Comparison of ENCODE assay signal across 16 cellular contexts in the genomic region with DNA sequence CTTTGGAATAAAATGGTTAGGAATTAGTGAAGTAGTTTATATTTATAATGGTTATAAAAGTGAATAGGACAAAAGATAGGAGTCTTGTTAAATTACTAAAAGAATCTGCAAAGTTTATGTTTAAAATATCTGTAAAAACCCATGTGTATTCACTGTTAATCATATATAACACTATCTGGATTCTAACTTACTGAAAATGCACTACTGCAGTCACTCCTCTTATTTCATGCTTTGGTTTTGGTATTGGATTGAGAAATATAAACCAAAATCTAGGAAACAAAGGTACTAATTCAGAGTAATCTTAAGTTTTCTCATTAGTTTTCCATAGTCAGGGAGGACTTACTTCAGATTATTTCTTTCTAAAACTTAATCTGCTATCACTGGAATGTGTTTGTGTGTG. TPM values are rescaled to one million over a fixed set of nuclear protein-coding genes. Genes with fewer than 3 reads are reported as not detected.
A peak's percentile ranks its signal among the peaks of the same experiment; 100 is the strongest.
DNase-seq lines count a peak whose midpoint lies in the region; ATAC-seq lines count a peak whose summit lies in the region.
"Had no signal": no experiment of that assay in that cellular context is flagged by ENCODE, and none has a peak within 500 bp of the region (broad histone marks: within the 10 kb centered on the region; RNA-seq: fewer than 3 reads in every experiment).

No MANE protein-coding gene starts in this region.

- CTCF ChIA-PET in activated CD8-positive, alpha-beta memory T cell treated with anti-CD3 and anti-CD28 coated beads, Interleukin-2, amount 10 ng/mL, durations not matched to agents 7 days and 5 days (lab: Charles Lee) = interaction anchor here (1.5 kb wide), 1 partner anchor 49 kb away, joined by 5 read pairs; no protein-coding TSS in a partner anchor

- peaks cover 49% of the 10 kb centered on the region for H3K36me3 Mint-ChIP-seq in activated CD8-positive, alpha-beta memory T cell treated with anti-CD3 and anti-CD28 coated beads, Interleukin-2, amount 10 ng/mL, durations not matched to agents 7 days and 5 days
- peaks cover 7% of the 10 kb centered on the region for H3K36me3 Mint-ChIP-seq in IgD-negative memory B cell
- peaks cover 60% of the 10 kb centered on the region for H3K36me3 Mint-ChIP-seq in activated T-helper 17 cell treated with anti-CD3 and anti-CD28 coated beads, Interleukin-2, amount 50 U/mL, for 72 hours (ENCODE audit: low read depth)
- H3K36me3 Mint-ChIP-seq in natural killer cell treated with Interleukin-12 subunit alpha and Interleukin-12 subunit beta and Interleukin-15 and Interleukin-18, amount 100 ng/mL, for 72 hours = peaks cover 24% of the 10 kb centered on the region
- H3K36me3 Mint-ChIP-seq: mesothelial cell of epicardium had no signal

- no peak for DNase-seq in activated CD8-positive, alpha-beta memory T cell treated with anti-CD3 and anti-CD28 coated beads, Interleukin-2, amount 10 ng/mL, durations not matched to agents 7 days and 5 days
- DNase-seq in activated CD8-positive, alpha-beta memory T cell treated with anti-CD3 and anti-CD28 coated beads, Interleukin-2, amount 50 U/mL, for 4 hours = no peak
- no peak for DNase-seq in natural killer cell treated with Interleukin-12 subunit alpha and Interleukin-12 subunit beta and Interleukin-15 and Interleukin-18, amount 100 ng/mL, for 72 hours (ENCODE audit: low spot score)
- DNase-seq in hepatic stellate cell (ENCODE audit: low spot score) = no peak
- DNase-seq: activated CD4-positive, CD25-positive, alpha-beta regulatory T cell; body of pancreas; IMR-90; NCI-H1092 treated with DMSO at 0.1 percent for 48 hours; NCI-H2171 treated with DMSO at 0.1 percent for 48 hours; sigmoid colon; upper lobe of right lung had no signal

- peak; percentile 32 for ATAC-seq in activated CD8-positive, alpha-beta memory T cell treated with anti-CD3 and anti-CD28 coated beads, Interleukin-2, amount 10 ng/mL, durations not matched to agents 7 days and 5 days
- peak; percentile 55 for ATAC-seq in activated T-helper 17 cell treated with anti-CD3 and anti-CD28 coated beads, Interleukin-2, amount 50 U/mL, for 72 hours (replicated peaks)
- ATAC-seq in natural killer cell treated with Interleukin-12 subunit alpha and Interleukin-12 subunit beta and Interleukin-15 and Interleukin-18, amount 100 ng/mL, for 72 hours = peak; percentile 40 to 43
- ATAC-seq in HG03520 (IDR thresholded peaks at IDR 0.05; ENCODE audit: unreplicated experiment) (no peak), HG03196 (IDR thresholded peaks at IDR 0.05; ENCODE audit: unreplicated experiment) (no peak)
- ATAC-seq: body of pancreas had no signal

- peaks cover 52% of the 10 kb centered on the region for H3K4me1 Mint-ChIP-seq in activated CD8-positive, alpha-beta memory T cell treated with anti-CD3 and anti-CD28 coated beads, Interleukin-2, amount 10 ng/mL, durations not matched to agents 7 days and 5 days
- H3K4me1 Mint-ChIP-seq in IgD-negative memory B cell = peaks cover 35 to 45% (median 40%) of the 10 kb centered on the region in 3 donors
- H3K4me1 Mint-ChIP-seq in activated T-helper 17 cell treated with anti-CD3 and anti-CD28 coated beads, Interleukin-2, amount 50 U/mL, for 72 hours = peaks cover 26% of the 10 kb centered on the region
- peaks cover 33 to 42% of the 10 kb centered on the region in 2 donors for H3K4me1 Mint-ChIP-seq in natural killer cell treated with Interleukin-12 subunit alpha and Interleukin-12 subunit beta and Interleukin-15 and Interleukin-18, amount 100 ng/mL, for 72 hours (ENCODE audit: low read depth in 2 of 2)

- H3K9me3 Mint-ChIP-seq in activated CD8-positive, alpha-beta memory T cell treated with anti-CD3 and anti-CD28 coated beads, Interleukin-2, amount 10 ng/mL, durations not matched to agents 7 days and 5 days (ENCODE audit: low read depth) = no peaks in the 10 kb centered on the region
- H3K9me3 Mint-ChIP-seq in IgD-negative memory B cell = no peaks in the 10 kb centered on the region
- H3K9me3 Mint-ChIP-seq in activated T-helper 17 cell treated with anti-CD3 and anti-CD28 coated beads, Interleukin-2, amount 50 U/mL, for 72 hours = no peaks in the 10 kb centered on the region
- H3K9me3 Mint-ChIP-seq in natural killer cell treated with Interleukin-12 subunit alpha and Interleukin-12 subunit beta and Interleukin-15 and Interleukin-18, amount 100 ng/mL, for 72 hours = no peaks in the 10 kb centered on the region
- H3K9me3 Mint-ChIP-seq: mesothelial cell of epicardium had no signal

- H3K27ac Mint-ChIP-seq in activated CD8-positive, alpha-beta memory T cell treated with anti-CD3 and anti-CD28 coated beads, Interleukin-2, amount 10 ng/mL, durations not matched to agents 7 days and 5 days = peak overlapping the region; percentile 87
- H3K27ac Mint-ChIP-seq in IgD-negative memory B cell = peak overlapping the region; percentile 58 to 96 (median 58)
- H3K27ac Mint-ChIP-seq in activated T-helper 17 cell treated with anti-CD3 and anti-CD28 coated beads, Interleukin-2, amount 50 U/mL, for 72 hours = peak overlapping the region; percentile 99
- H3K27ac Mint-ChIP-seq in natural killer cell treated with Interleukin-12 subunit alpha and Interleukin-12 subunit beta and Interleukin-15 and Interleukin-18, amount 100 ng/mL, for 72 hours = peak overlapping the region; percentile 85 to 90
- H3K27ac Mint-ChIP-seq: mesothelial cell of epicardium had no signal

- no peaks in the 10 kb centered on the region for H3K27me3 Mint-ChIP-seq in activated CD8-positive, alpha-beta memory T cell treated with anti-CD3 and anti-CD28 coated beads, Interleukin-2, amount 10 ng/mL, durations not matched to agents 7 days and 5 days
- H3K27me3 Mint-ChIP-seq in IgD-negative memory B cell = no peaks in the 10 kb centered on the region
- H3K27me3 Mint-ChIP-seq in activated T-helper 17 cell treated with anti-CD3 and anti-CD28 coated beads, Interleukin-2, amount 50 U/mL, for 72 hours = no peaks in the 10 kb centered on the region
- H3K27me3 Mint-ChIP-seq in natural killer cell treated with Interleukin-12 subunit alpha and Interleukin-12 subunit beta and Interleukin-15 and Interleukin-18, amount 100 ng/mL, for 72 hours = no peaks in the 10 kb centered on the region

- H3K4me3 Mint-ChIP-seq in activated CD8-positive, alpha-beta memory T cell treated with anti-CD3 and anti-CD28 coated beads, Interleukin-2, amount 10 ng/mL, durations not matched to agents 7 days and 5 days = peak overlapping the region; percentile 63
- peak overlapping the region in 3 of 4 donors; percentile 54 to 87 (median 69) for H3K4me3 Mint-ChIP-seq in IgD-negative memory B cell
- peak overlapping the region; percentile 86 for H3K4me3 Mint-ChIP-seq in activated T-helper 17 cell treated with anti-CD3 and anti-CD28 coated beads, Interleukin-2, amount 50 U/mL, for 72 hours
- H3K4me3 Mint-ChIP-seq in natural killer cell treated with Interleukin-12 subunit alpha and Interleukin-12 subunit beta and Interleukin-15 and Interleukin-18, amount 100 ng/mL, for 72 hours = peak overlapping the region; percentile 70
- H3K4me3 Mint-ChIP-seq: mesothelial cell of epicardium had no signal

RNA-seq across cellular contexts. Expression of gene ST8SIA4, which starts 49.5 kb away (rescaled TPM):
- 10 to 100 TPM; 53.3 to 59.3 TPM for total RNA-seq in activated CD8-positive, alpha-beta memory T cell treated with anti-CD3 and anti-CD28 coated beads, Interleukin-2, amount 10 ng/mL, durations not matched to agents 7 days and 5 days
- 24.2 TPM for polyA plus RNA-seq in IgD-negative memory B cell
- 10 to 100 TPM; 42.8 to 73.7 TPM for total RNA-seq in activated T-helper 17 cell treated with anti-CD3 and anti-CD28 coated beads, Interleukin-2, amount 50 U/mL, for 72 hours
- total RNA-seq in natural killer cell treated with Interleukin-12 subunit alpha and Interleukin-12 subunit beta and Interleukin-15 and Interleukin-18, amount 100 ng/mL, for 72 hours = 100 to 1,000 TPM; 127 to 148 TPM

Comparison
In these comparisons a context has a peak if more than half of its experiments do, and no peak if none do; other contexts are left out.
1. ATAC-seq: peak in activated CD8-positive, alpha-beta memory T cell treated with anti-CD3 and anti-CD28 coated beads, Interleukin-2, amount 10 ng/mL, durations not matched to agents 7 days and 5 days (single experiment), activated T-helper 17 cell treated with anti-CD3 and anti-CD28 coated beads, Interleukin-2, amount 50 U/mL, for 72 hours (single experiment) and natural killer cell treated with Interleukin-12 subunit alpha and Interleukin-12 subunit beta and Interleukin-15 and Interleukin-18, amount 100 ng/mL, for 72 hours (2 of 2); none in HG03520 (single experiment) and HG03196 (single experiment).
2. Peak in every context shown above with its lines, with median percentiles within 50 percentile points of each other: H3K27ac Mint-ChIP-seq and H3K4me3 Mint-ChIP-seq.